Comparison of ENCODE assay signal across 8 cellular contexts in genomic region chr1:173914366-173914871, GRCh38. TPM values are rescaled to one million over a fixed set of nuclear protein-coding genes. Genes with fewer than 3 reads are reported as not detected.
A peak's percentile ranks its signal among the peaks of the same experiment; 100 is the strongest.
DNase-seq lines count a peak whose midpoint lies in the region; ATAC-seq and TF ChIP-seq lines count a peak whose summit lies in the region.

No MANE protein-coding gene starts in this region.

- no peaks in the 10 kb centered on the region for H3K36me3 Mint-ChIP-seq in activated naive CD8-positive, alpha-beta T cell treated with anti-CD3 and anti-CD28 coated beads for 36 hours
- H3K36me3 Mint-ChIP-seq in natural killer cell treated with Interleukin-12 subunit alpha and Interleukin-12 subunit beta and Interleukin-15 and Interleukin-18, amount 100 ng/mL, for 72 hours: no peaks in the 10 kb centered on the region

- no peaks in the 10 kb centered on the region for H3K9me3 Mint-ChIP-seq in activated naive CD8-positive, alpha-beta T cell treated with anti-CD3 and anti-CD28 coated beads for 36 hours
- H3K9me3 Mint-ChIP-seq in natural killer cell treated with Interleukin-12 subunit alpha and Interleukin-12 subunit beta and Interleukin-15 and Interleukin-18, amount 100 ng/mL, for 72 hours: no peaks in the 10 kb centered on the region

- no peak overlapping the region for H3K27ac Mint-ChIP-seq in activated naive CD8-positive, alpha-beta T cell treated with anti-CD3 and anti-CD28 coated beads for 36 hours
- no peak overlapping the region for H3K27ac Mint-ChIP-seq in natural killer cell treated with Interleukin-12 subunit alpha and Interleukin-12 subunit beta and Interleukin-15 and Interleukin-18, amount 100 ng/mL, for 72 hours

- no peaks in the 10 kb centered on the region for H3K4me1 ChIP-seq in mucosa of descending colon (ENCODE audit: low read depth)

- peak; percentile 71 for DNase-seq in activated effector memory CD4-positive, alpha-beta T cell treated with anti-CD3 and anti-CD28 coated beads, Interleukin-2, amount 50 U/mL, for 16 hours
- DNase-seq in activated effector memory CD4-positive, alpha-beta T cell treated with Interleukin-2 at 50 U/mL for 16 hours: no peak
- DNase-seq in NB4 (ENCODE audit: low read depth) (peak; percentile 46), mucosa of descending colon (peak in 2 of 3 donors; percentile 37 to 69), C1 segment of cervical spinal cord (lab: John Stamatoyannopoulos, UW) (no peak)
- DNase-seq in activated naive CD8-positive, alpha-beta T cell treated with anti-CD3 and anti-CD28 coated beads for 36 hours: peak; percentile 5
- no peak for DNase-seq in natural killer cell treated with Interleukin-12 subunit alpha and Interleukin-12 subunit beta and Interleukin-15 and Interleukin-18, amount 100 ng/mL, for 72 hours (ENCODE audit: low spot score)

- ATAC-seq in mucosa of descending colon: peak; percentile 71
- ATAC-seq in natural killer cell treated with Interleukin-12 subunit alpha and Interleukin-12 subunit beta and Interleukin-15 and Interleukin-18, amount 100 ng/mL, for 72 hours: no peak
- ATAC-seq in HG03460 (IDR thresholded peaks at IDR 0.05; ENCODE audit: unreplicated experiment): no peak

- no peaks in the 10 kb centered on the region for H3K4me1 Mint-ChIP-seq in activated naive CD8-positive, alpha-beta T cell treated with anti-CD3 and anti-CD28 coated beads for 36 hours
- H3K4me1 Mint-ChIP-seq in natural killer cell treated with Interleukin-12 subunit alpha and Interleukin-12 subunit beta and Interleukin-15 and Interleukin-18, amount 100 ng/mL, for 72 hours (ENCODE audit: low read depth in 2 of 2): no peaks in the 10 kb centered on the region

- H3K36me3 ChIP-seq in mucosa of descending colon (ENCODE audit: low read depth): no peaks in the 10 kb centered on the region

- H3K4me3 ChIP-seq in NB4 (ENCODE audit: low read depth, low read length) (no peak overlapping the region), mucosa of descending colon (no peak overlapping the region)

- H3K9me3 ChIP-seq in mucosa of descending colon: no peaks in the 10 kb centered on the region

- no peaks in the 10 kb centered on the region for H3K27me3 Mint-ChIP-seq in activated naive CD8-positive, alpha-beta T cell treated with anti-CD3 and anti-CD28 coated beads for 36 hours
- no peaks in the 10 kb centered on the region for H3K27me3 Mint-ChIP-seq in natural killer cell treated with Interleukin-12 subunit alpha and Interleukin-12 subunit beta and Interleukin-15 and Interleukin-18, amount 100 ng/mL, for 72 hours

- intact Hi-C loops in mucosa of descending colon (cut with DNase I, micrococcal nuclease): no loop called here

- TF ChIP-seq CTCF in NB4 (IDR thresholded peaks at IDR 0.05; ENCODE audit: low read depth, low read length): peak; percentile 60
- no peak for TF ChIP-seq CTCF in mucosa of descending colon (IDR thresholded peaks at IDR 0.05)

- TF ChIP-seq POLR2A in NB4 (IDR thresholded peaks at IDR 0.05; ENCODE audit: extremely low read depth, insufficient read length): no peak

- H3K4me3 Mint-ChIP-seq in activated naive CD8-positive, alpha-beta T cell treated with anti-CD3 and anti-CD28 coated beads for 36 hours: no peak overlapping the region
- H3K4me3 Mint-ChIP-seq in natural killer cell treated with Interleukin-12 subunit alpha and Interleukin-12 subunit beta and Interleukin-15 and Interleukin-18, amount 100 ng/mL, for 72 hours: no peak overlapping the region

RNA-seq across cellular contexts. Expression of gene SERPINC1, which starts 2.7 kb away (rescaled TPM):
- not detected for total RNA-seq in activated naive CD8-positive, alpha-beta T cell treated with anti-CD3 and anti-CD28 coated beads for 36 hours
- not detected for total RNA-seq in mucosa of descending colon
- under 1 TPM in 1 of 2 donors, not detected in 1; 0.36 TPM for total RNA-seq in natural killer cell treated with Interleukin-12 subunit alpha and Interleukin-12 subunit beta and Interleukin-15 and Interleukin-18, amount 100 ng/mL, for 72 hours

RNA-seq across cellular contexts. Expression of gene ZBTB37, which starts 46.2 kb away (rescaled TPM):
- total RNA-seq in activated naive CD8-positive, alpha-beta T cell treated with anti-CD3 and anti-CD28 coated beads for 36 hours: 1 to 10 TPM; 7.3 to 8.0 TPM
- 10 to 100 TPM in 2 of 3 donors, 1 to 10 TPM in 1; 9.3 to 13.2 (median 12.0) TPM for total RNA-seq in mucosa of descending colon
- total RNA-seq in natural killer cell treated with Interleukin-12 subunit alpha and Interleukin-12 subunit beta and Interleukin-15 and Interleukin-18, amount 100 ng/mL, for 72 hours: 10 to 100 TPM; 15.6 to 19.7 TPM

RNA-seq across cellular contexts. Expression of gene GAS5, which starts 46.6 kb away (rescaled TPM):
- total RNA-seq in activated naive CD8-positive, alpha-beta T cell treated with anti-CD3 and anti-CD28 coated beads for 36 hours: 1,000 to 10,000 TPM; 1,009 to 1,039 TPM
- total RNA-seq in mucosa of descending colon: 100 to 1,000 TPM; 207 to 252 (median 224) TPM
- total RNA-seq in natural killer cell treated with Interleukin-12 subunit alpha and Interleukin-12 subunit beta and Interleukin-15 and Interleukin-18, amount 100 ng/mL, for 72 hours: 100 to 1,000 TPM; 391 to 659 TPM

Comparison
In these comparisons a context has a peak if more than half of its experiments do, and no peak if none do; other contexts are left out.
1. DNase-seq: peak in activated effector memory CD4-positive, alpha-beta T cell treated with anti-CD3 and anti-CD28 coated beads, Interleukin-2, amount 50 U/mL, for 16 hours (single experiment), NB4 (single experiment), activated naive CD8-positive, alpha-beta T cell treated with anti-CD3 and anti-CD28 coated beads for 36 hours (single experiment) and mucosa of descending colon (2 of 3); none in activated effector memory CD4-positive, alpha-beta T cell treated with Interleukin-2 at 50 U/mL for 16 hours (single experiment), natural killer cell treated with Interleukin-12 subunit alpha and Interleukin-12 subunit beta and Interleukin-15 and Interleukin-18, amount 100 ng/mL, for 72 hours (single experiment) and C1 segment of cervical spinal cord (0 of 14).